2 cellular contexts compared by ENCODE assay signal in genomic region chr6:131843768-131844167, GRCh38.
TF ChIP-seq lines count a peak whose summit lies in the region.

No MANE protein-coding gene starts in this region.

TF ChIP-seq in IMR-90, 13 proteins besides CTCF, POLR2A, EP300 and RAD21 (continued from another document):
- TF ChIP-seq, protein P1, sequence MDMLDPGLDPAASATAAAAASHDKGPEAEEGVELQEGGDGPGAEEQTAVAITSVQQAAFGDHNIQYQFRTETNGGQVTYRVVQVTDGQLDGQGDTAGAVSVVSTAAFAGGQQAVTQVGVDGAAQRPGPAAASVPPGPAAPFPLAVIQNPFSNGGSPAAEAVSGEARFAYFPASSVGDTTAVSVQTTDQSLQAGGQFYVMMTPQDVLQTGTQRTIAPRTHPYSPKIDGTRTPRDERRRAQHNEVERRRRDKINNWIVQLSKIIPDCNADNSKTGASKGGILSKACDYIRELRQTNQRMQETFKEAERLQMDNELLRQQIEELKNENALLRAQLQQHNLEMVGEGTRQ (IDR thresholded peaks at IDR 0.05; ENCODE audit: low read depth, low read length), result no peak
- TF ChIP-seq RFX5 (IDR thresholded peaks at IDR 0.05; ENCODE audit: low read depth, low read length) (no peak), CEBPB (IDR thresholded peaks at IDR 0.05; ENCODE audit: low read depth, low read length) (no peak), MXI1 (IDR thresholded peaks at IDR 0.05; ENCODE audit: borderline replicate concordance, low read depth, low read length) (no peak), ELK1 (IDR thresholded peaks at IDR 0.05; ENCODE audit: borderline replicate concordance, low read depth, low read length) (no peak), BHLHE40 (IDR thresholded peaks at IDR 0.05; ENCODE audit: low read depth, low read length) (no peak)

TF ChIP-seq in liver, 16 proteins besides CTCF, POLR2A, EP300 and RAD21 (continued from another document):
- TF ChIP-seq REST (IDR thresholded peaks at IDR 0.05) (no peak), HNF4A (conservative IDR thresholded peaks at IDR 0.05) (no peak), EGR1 (IDR thresholded peaks at IDR 0.05; ENCODE audit: low read depth in 2 of 2) (no peak), GABPA (IDR thresholded peaks at IDR 0.05 in 1 of 2, conservative IDR thresholded peaks at IDR 0.05 in 1 of 2) (no peak)
TF ChIP-seq in liver: peak in this region for 0.
